ENCODE assay signal across 8 cellular contexts in the genomic region with DNA sequence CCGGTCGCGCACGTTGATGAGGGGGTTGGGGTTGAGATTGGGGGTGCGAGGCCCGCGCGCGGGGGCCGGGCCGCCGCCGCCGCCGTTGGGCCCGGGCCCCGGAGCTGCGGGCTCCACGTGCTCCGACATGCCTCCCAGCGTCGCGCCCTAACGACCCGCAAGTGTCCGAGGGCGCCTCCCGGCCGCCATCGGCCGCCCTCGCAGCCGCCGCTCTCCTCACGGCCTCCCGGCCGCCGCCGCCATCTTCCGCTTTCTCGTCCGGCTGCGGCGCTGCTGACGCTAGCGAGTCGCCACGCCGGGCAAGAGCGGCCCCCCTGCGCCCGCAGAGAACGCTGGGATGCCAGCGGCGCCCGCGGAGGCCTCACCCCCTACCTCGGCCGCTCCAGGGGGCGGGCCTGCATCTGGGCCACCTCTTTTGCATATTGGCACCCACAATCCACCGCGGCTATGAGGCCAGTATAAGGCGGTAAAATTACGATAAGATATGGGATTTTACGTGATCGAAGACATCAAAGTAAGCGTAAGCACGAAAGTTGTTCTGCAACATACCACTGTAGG. TPM values are rescaled to one million over a fixed set of nuclear protein-coding genes. Genes with fewer than 3 reads are reported as not detected.
DNase-seq lines count a peak whose midpoint lies in the region; ATAC-seq and TF ChIP-seq lines count a peak whose summit lies in the region.

A gene (minus strand): TSS at position 256 of the 558 bp plus-strand sequence. CDS start 127 bp downstream, at position 129.

- ATAC-seq in GM18499 (IDR thresholded peaks at IDR 0.05; ENCODE audit: insufficient read depth, unreplicated experiment) (peak; percentile 55), HG02938 (IDR thresholded peaks at IDR 0.05; ENCODE audit: unreplicated experiment) (peak; percentile 74), T-helper 17 cell (peak; percentile 89), heart right ventricle (peak; percentile 88 to 94 (median 92)), upper lobe of right lung (peak; percentile 94)

- H3K9me3 ChIP-seq in T-helper 17 cell (ENCODE audit: control insufficient read depth, low read length, poor library complexity, severe bottlenecking) (no peaks in the 10 kb centered on the region), heart right ventricle (no peaks in the 10 kb centered on the region), upper lobe of right lung (no peaks in the 10 kb centered on the region)

- peak within 1 kb of the TSS; percentile 86 to 97 (median 92) for H3K27ac ChIP-seq in heart right ventricle
- peak within 1 kb of the TSS; percentile 97 for H3K27ac ChIP-seq in upper lobe of right lung

- peak within 1 kb of the TSS; percentile 94 for H3K27ac Mint-ChIP-seq in T-helper 17 cell
- peak within 1 kb of the TSS; percentile 100 for H3K27ac Mint-ChIP-seq in progenitor cell of endocrine pancreas

- peaks cover 41 to 66% (median 58%) of the 10 kb centered on the region in 9 donors for H3K4me1 ChIP-seq in heart right ventricle
- peaks cover 53% of the 10 kb centered on the region for H3K4me1 ChIP-seq in upper lobe of right lung

- peak within 1 kb of the TSS; percentile 54 to 91 (median 78) for H3K4me3 ChIP-seq in heart right ventricle
- peak within 1 kb of the TSS; percentile 79 for H3K4me3 ChIP-seq in upper lobe of right lung

- WGBS in heart right ventricle, 2 donors, result 0% methylated on average over 61 to 68 of the region's 68 CpGs

- H3K4me3 Mint-ChIP-seq in T-helper 17 cell (peak within 1 kb of the TSS; percentile 95), progenitor cell of endocrine pancreas (ENCODE audit: low read depth) (peak within 1 kb of the TSS; percentile 86)

- no peaks in the 10 kb centered on the region for H3K9me3 Mint-ChIP-seq in progenitor cell of endocrine pancreas (ENCODE audit: low read depth)

- no peaks in the 10 kb centered on the region for H3K36me3 Mint-ChIP-seq in T-helper 17 cell (ENCODE audit: low read depth)
- H3K36me3 Mint-ChIP-seq in progenitor cell of endocrine pancreas (ENCODE audit: insufficient read depth), result no peaks in the 10 kb centered on the region

- H3K27me3 Mint-ChIP-seq in T-helper 17 cell (no peaks in the 10 kb centered on the region), progenitor cell of endocrine pancreas (no peaks in the 10 kb centered on the region)

- intact Hi-C loops in heart right ventricle (cut with DNase I) (loop anchor here in 5 of 10 donors (1.0 to 5.0 kb wide), 4 partner anchors 37 to 82 kb away; a partner anchor contains a TSS), upper lobe of right lung (cut with DNase I) (no loop called here)

- TF ChIP-seq CTCF in heart right ventricle (IDR thresholded peaks at IDR 0.05) (no peak), progenitor cell of endocrine pancreas (IDR thresholded peaks at IDR 0.05; ENCODE audit: unreplicated experiment) (peak; percentile 7), upper lobe of right lung (IDR thresholded peaks at IDR 0.05) (no peak)

- DNase-seq in NCI-H187 (lab: John Stamatoyannopoulos, UW) (peak; percentile 98 to 99), T-helper 17 cell (peak; percentile 95 to 97 (median 96)), amniotic stem cell (lab: John Stamatoyannopoulos, UW) (peak; percentile 93), heart right ventricle (peak; percentile 97), progenitor cell of endocrine pancreas (ENCODE audit: low spot score, unreplicated experiment) (peak; percentile 95), upper lobe of right lung (peak; percentile 99)

- H3K4me1 Mint-ChIP-seq in T-helper 17 cell, result peaks cover 29% of the 10 kb centered on the region
- H3K4me1 Mint-ChIP-seq in progenitor cell of endocrine pancreas (ENCODE audit: low read depth), result peaks cover 18% of the 10 kb centered on the region

- H3K27me3 ChIP-seq in heart right ventricle (no peaks in the 10 kb centered on the region), upper lobe of right lung (no peaks in the 10 kb centered on the region)

- H3K36me3 ChIP-seq in heart right ventricle (peaks cover 0 to 9% (median 0%) of the 10 kb centered on the region in 9 donors), upper lobe of right lung (no peaks in the 10 kb centered on the region)

RNA-seq across cellular contexts. Expression of the gene that starts here (rescaled TPM):
- total RNA-seq in T-helper 17 cell, result 100 to 1,000 TPM; 270 to 318 TPM
- 100 to 1,000 TPM in 8 of 10 donors, 10 to 100 TPM in 2; 94.3 to 141 (median 111) TPM for total RNA-seq in heart right ventricle
- 100 to 1,000 TPM; 144 to 289 TPM for polyA plus RNA-seq in heart right ventricle
- total RNA-seq in progenitor cell of endocrine pancreas, result 171 and 199 TPM in 2 replicates
- 167 TPM for total RNA-seq in upper lobe of right lung

Comparison
In these comparisons a context has a peak if more than half of its experiments do, and no peak if none do; other contexts are left out.
1. Peak in every context shown above with its lines: DNase-seq, ATAC-seq, H3K4me3 ChIP-seq and H3K27ac ChIP-seq.